ENCODE assay signal across 23 cellular contexts in the genomic region with DNA sequence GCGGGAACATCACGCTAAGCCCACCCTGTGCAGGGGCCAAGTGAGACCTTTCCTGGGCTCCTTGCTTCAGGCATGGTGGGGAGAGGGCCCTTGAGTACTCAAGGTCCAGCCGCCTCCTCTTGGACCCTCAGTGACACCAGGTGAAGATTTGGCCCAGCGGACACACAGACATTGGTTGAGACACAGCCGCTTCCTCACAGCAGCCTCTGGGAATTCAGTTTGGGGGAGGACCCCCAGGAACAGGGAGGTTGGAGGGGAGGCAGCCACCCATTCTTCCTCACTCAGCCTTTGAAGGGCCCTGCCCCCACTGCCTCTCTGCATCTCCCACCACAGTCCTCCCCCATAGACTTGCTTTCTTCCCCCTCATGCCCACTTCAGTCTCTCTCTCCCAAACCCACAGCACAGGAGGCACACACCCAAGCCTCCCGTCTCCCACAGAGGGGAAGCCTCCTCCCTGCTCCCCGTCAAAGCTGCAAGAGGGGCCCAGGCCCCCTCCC. TPM values are rescaled to one million over a fixed set of nuclear protein-coding genes. Genes with fewer than 3 reads are reported as not detected.
"Had no signal": no experiment of that assay in that cellular context is flagged by ENCODE, and none has a peak within 500 bp of the region (broad histone marks: within the 10 kb centered on the region; RNA-seq: fewer than 3 reads in every experiment).

No MANE protein-coding gene starts in this region.

- H3K9me3 ChIP-seq: pancreas, right lobe of liver, tibial nerve, vagina had no signal

- H3K4me3 ChIP-seq: pancreas, right lobe of liver, tibial nerve, vagina had no signal

- H3K27ac ChIP-seq: pancreas, right lobe of liver, tibial nerve, vagina, VCaP had no signal

- H3K27me3 Mint-ChIP-seq: activated naive CD8-positive, alpha-beta T cell treated with anti-CD3 and anti-CD28 coated beads for 36 hours had no signal

- H3K36me3 ChIP-seq: pancreas, right lobe of liver, tibial nerve, vagina had no signal

- H3K27ac Mint-ChIP-seq: activated naive CD8-positive, alpha-beta T cell treated with anti-CD3 and anti-CD28 coated beads for 36 hours; stimulated activated naive CD8-positive, alpha-beta T cell treated with anti-CD3 and anti-CD28 coated beads, Interleukin-15, Interleukin-2, amounts not matched to agents 100 ng/mL and 50 ng/mL, for 24 hours had no signal

- H3K4me3 Mint-ChIP-seq: activated naive CD8-positive, alpha-beta T cell treated with anti-CD3 and anti-CD28 coated beads for 36 hours; stimulated activated naive CD8-positive, alpha-beta T cell treated with anti-CD3 and anti-CD28 coated beads, Interleukin-15, Interleukin-2, amounts not matched to agents 100 ng/mL and 50 ng/mL, for 24 hours had no signal

- ATAC-seq: pancreas, right lobe of liver had no signal

- DNase-seq: activated CD4-positive, alpha-beta T cell treated with anti-CD3 and anti-CD28 coated beads for 1 hour; activated gamma-delta T cell treated with Interleukin-2 at 50 U/mL for 16 hours; activated naive CD8-positive, alpha-beta T cell treated with anti-CD3 and anti-CD28 coated beads for 36 hours; amniotic stem cell; hypothalamus; left colon; right lobe of liver; small intestine; stimulated activated CD4-positive, alpha-beta T cell treated with anti-CD3 and anti-CD28 coated beads, Interleukin-15, amount 100 ng/mL, for 24 hours; stimulated activated CD4-positive, alpha-beta T cell treated with anti-CD3 and anti-CD28 coated beads, Interleukin-2, amount 100 ng/mL, for 48 hours; T-helper 2 cell had no signal

- H3K9me3 Mint-ChIP-seq: activated naive CD8-positive, alpha-beta T cell treated with anti-CD3 and anti-CD28 coated beads for 36 hours; stimulated activated naive CD8-positive, alpha-beta T cell treated with anti-CD3 and anti-CD28 coated beads, Interleukin-15, Interleukin-2, amounts not matched to agents 100 ng/mL and 50 ng/mL, for 24 hours had no signal

- H3K4me1 ChIP-seq: pancreas, right lobe of liver, tibial nerve, vagina had no signal

- H3K36me3 Mint-ChIP-seq: activated naive CD8-positive, alpha-beta T cell treated with anti-CD3 and anti-CD28 coated beads for 36 hours had no signal

RNA-seq across cellular contexts. Expression of a gene that starts 31.9 kb away (rescaled TPM):
- total RNA-seq: activated naive CD8-positive, alpha-beta T cell treated with anti-CD3 and anti-CD28 coated beads for 36 hours; cardiac septum; dermis microvascular lymphatic vessel endothelial cell; frontal cortex; left colon; lung microvascular endothelial cell; myocyte; pulmonary artery endothelial cell had no signal

RNA-seq across cellular contexts. Expression of a gene that starts 39.5 kb away (rescaled TPM):
- total RNA-seq: activated naive CD8-positive, alpha-beta T cell treated with anti-CD3 and anti-CD28 coated beads for 36 hours; cardiac septum; dermis microvascular lymphatic vessel endothelial cell; epithelial cell of proximal tubule; frontal cortex; lung microvascular endothelial cell; myocyte; pancreas; pulmonary artery endothelial cell; right lobe of liver; tibial nerve; vagina had no signal
